ENCODE assay signal across 20 cellular contexts in the genomic region with DNA sequence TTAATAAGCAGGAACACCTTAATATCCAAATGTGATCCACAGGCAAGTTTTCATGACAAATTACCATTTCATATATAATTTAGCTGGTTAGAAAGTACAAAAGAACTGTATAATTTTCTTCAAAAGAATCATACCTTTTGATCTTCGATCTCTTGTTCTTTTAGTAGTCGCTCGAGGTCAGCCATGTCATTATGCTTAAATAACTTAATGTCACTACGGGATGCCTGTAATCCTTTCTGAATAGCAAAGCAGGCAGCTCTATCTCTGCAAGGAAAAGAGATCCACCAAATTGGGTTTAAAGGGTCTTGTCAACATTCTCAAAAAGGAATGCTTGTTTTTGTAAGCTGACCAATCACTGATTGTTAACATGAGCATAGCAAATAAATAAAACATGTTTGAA. TPM values are rescaled to one million over a fixed set of nuclear protein-coding genes. Genes with fewer than 3 reads are reported as not detected.
DNase-seq lines count a peak whose midpoint lies in the region; ATAC-seq lines count a peak whose summit lies in the region.
"Had no signal": no experiment of that assay in that cellular context is flagged by ENCODE, and none has a peak within 500 bp of the region (broad histone marks: within the 10 kb centered on the region; RNA-seq: fewer than 3 reads in every experiment).

No MANE protein-coding gene starts in this region.

- no peak overlapping the region for H3K4me3 Mint-ChIP-seq in activated naive CD8-positive, alpha-beta T cell treated with anti-CD3 and anti-CD28 coated beads for 36 hours
- H3K4me3 Mint-ChIP-seq in activated naive CD8-positive, alpha-beta T cell treated with anti-CD3 and anti-CD28 coated beads, Interleukin-2, amount 50 U/mL, for 24 hours = no peak overlapping the region
- H3K4me3 Mint-ChIP-seq: CD4-positive, alpha-beta memory T cell; HFFc6; IgD-negative memory B cell had no signal

- H3K9me3 Mint-ChIP-seq in activated naive CD8-positive, alpha-beta T cell treated with anti-CD3 and anti-CD28 coated beads for 36 hours = peaks cover 26% of the 10 kb centered on the region
- H3K9me3 Mint-ChIP-seq in activated naive CD8-positive, alpha-beta T cell treated with anti-CD3 and anti-CD28 coated beads, Interleukin-2, amount 50 U/mL, for 24 hours = peaks cover 29% of the 10 kb centered on the region

- 0 out of 2 replicates have a peak overlapping the region, but pooled peaks have one; percentile 6 for H3K4me3 ChIP-seq in iPS-20b (ENCODE audit: low read length)
- H3K4me3 ChIP-seq: SK-N-MC had no signal

- peaks cover 27% of the 10 kb centered on the region for H3K9me3 ChIP-seq in iPS-20b (ENCODE audit: insufficient read depth, low read depth, low read length)

- peaks cover 72% of the 10 kb centered on the region for H3K36me3 Mint-ChIP-seq in activated naive CD8-positive, alpha-beta T cell treated with anti-CD3 and anti-CD28 coated beads for 36 hours
- peaks cover 71% of the 10 kb centered on the region for H3K36me3 Mint-ChIP-seq in activated naive CD8-positive, alpha-beta T cell treated with anti-CD3 and anti-CD28 coated beads, Interleukin-2, amount 50 U/mL, for 24 hours (ENCODE audit: low read depth)

- DNase-seq in activated naive CD8-positive, alpha-beta T cell treated with anti-CD3 and anti-CD28 coated beads for 36 hours = no peak
- DNase-seq in activated naive CD8-positive, alpha-beta T cell treated with anti-CD3 and anti-CD28 coated beads, Interleukin-2, amount 50 U/mL, for 24 hours = no peak
- DNase-seq in NCI-H2227 treated with DMSO at 0.1 percent for 48 hours (lab: John Stamatoyannopoulos, UW) (peak; percentile 94), SK-N-DZ (ENCODE audit: low spot score) (no peak)
- DNase-seq: Calu3; CD4-positive, alpha-beta memory T cell; GF-D8; HFFc6; Karpas-422; NCI-H1417 treated with DMSO at 0.1 percent for 48 hours; NCI-H187 treated with DMSO at 0.1 percent for 48 hours; NCI-H2171; NCI-H748 treated with DMSO at 0.1 percent for 48 hours; OCI-M1; Right ventricle myocardium superior had no signal

- peak overlapping the region; percentile 16 for H3K27ac Mint-ChIP-seq in activated naive CD8-positive, alpha-beta T cell treated with anti-CD3 and anti-CD28 coated beads for 36 hours
- H3K27ac Mint-ChIP-seq in activated naive CD8-positive, alpha-beta T cell treated with anti-CD3 and anti-CD28 coated beads, Interleukin-2, amount 50 U/mL, for 24 hours = no peak overlapping the region
- H3K27ac Mint-ChIP-seq: HFFc6, IgD-negative memory B cell had no signal

- no peak overlapping the region for H3K27ac ChIP-seq in iPS-20b (ENCODE audit: low read length)
- H3K27ac ChIP-seq: SK-N-MC had no signal

- peaks cover 32% of the 10 kb centered on the region for H3K4me1 ChIP-seq in iPS-20b (ENCODE audit: insufficient read depth, low read length)

- no peak for ATAC-seq in activated naive CD8-positive, alpha-beta T cell treated with anti-CD3 and anti-CD28 coated beads, Interleukin-2, amount 50 U/mL, for 24 hours
- no peak for ATAC-seq in HG03095 (IDR thresholded peaks at IDR 0.05; ENCODE audit: unreplicated experiment)
- ATAC-seq in HG03442 (IDR thresholded peaks at IDR 0.05; ENCODE audit: unreplicated experiment) = no peak

- H3K27me3 ChIP-seq in iPS-20b (ENCODE audit: insufficient read depth, low read length) = no peaks in the 10 kb centered on the region

- peaks cover 56% of the 10 kb centered on the region for H3K36me3 ChIP-seq in iPS-20b (ENCODE audit: insufficient read depth, low read depth, low read length)

- H3K4me1 Mint-ChIP-seq in activated naive CD8-positive, alpha-beta T cell treated with anti-CD3 and anti-CD28 coated beads for 36 hours = peaks cover 9% of the 10 kb centered on the region
- no peaks in the 10 kb centered on the region for H3K4me1 Mint-ChIP-seq in activated naive CD8-positive, alpha-beta T cell treated with anti-CD3 and anti-CD28 coated beads, Interleukin-2, amount 50 U/mL, for 24 hours

- no peaks in the 10 kb centered on the region for H3K27me3 Mint-ChIP-seq in activated naive CD8-positive, alpha-beta T cell treated with anti-CD3 and anti-CD28 coated beads for 36 hours
- H3K27me3 Mint-ChIP-seq in activated naive CD8-positive, alpha-beta T cell treated with anti-CD3 and anti-CD28 coated beads, Interleukin-2, amount 50 U/mL, for 24 hours = no peaks in the 10 kb centered on the region
- H3K27me3 Mint-ChIP-seq: CD4-positive, alpha-beta memory T cell; IgD-negative memory B cell had no signal

- no peak overlapping the region for H3K9ac ChIP-seq in iPS-20b (ENCODE audit: low read depth, low read length)

RNA-seq across cellular contexts. Expression of a gene that starts 56.2 kb away (rescaled TPM):
- total RNA-seq in activated naive CD8-positive, alpha-beta T cell treated with anti-CD3 and anti-CD28 coated beads for 36 hours = 10 to 100 TPM; 49.1 to 54.5 TPM
- 41.1 and 43.4 TPM in 2 replicates for polyA plus RNA-seq in SK-N-DZ (2014; cell fraction: cytosol; rRNA removed)
- 47.2 and 47.4 TPM in 2 replicates for polyA plus RNA-seq in SK-N-DZ (2014; cell fraction: nucleus; rRNA removed)
